Comparison of ENCODE assay signal across 19 cellular contexts in genomic region chr10:122494173-122494820, GRCh38. TPM values are rescaled to one million over a fixed set of nuclear protein-coding genes. Genes with fewer than 3 reads are reported as not detected.
DNase-seq lines count a peak whose midpoint lies in the region; ATAC-seq and TF ChIP-seq lines count a peak whose summit lies in the region.
"Had no signal": no experiment of that assay in that cellular context is flagged by ENCODE, and none has a peak within 500 bp of the region (broad histone marks: within the 10 kb centered on the region; RNA-seq: fewer than 3 reads in every experiment).

No MANE protein-coding gene starts in this region.

- no peak overlapping the region for H4K91ac ChIP-seq in IMR-90 (ENCODE audit: insufficient read depth, low read depth, low read length)

- H2BK5ac ChIP-seq in IMR-90 (ENCODE audit: low read depth, low read length, poor library complexity, severe bottlenecking): no peak overlapping the region

- WGBS in IMR-90 (ENCODE audit: extremely low coverage in 2 of 2, insufficient read length in 1 of 2), 2 experiments: 64% methylated on average over 2 of the region's 20 CpGs; no CpG with 5 or more reads in 1 of the 2 experiments
- 43% methylated on average over 15 of the region's 20 CpGs for WGBS in mammary epithelial cell (ENCODE audit: low coverage, missing lambda C conversion rate)
- WGBS in gastroesophageal sphincter (ENCODE audit: low coverage in 1 of 2), 2 donors: 83% methylated on average over 10 of the region's 20 CpGs; no CpG with 5 or more reads in 1 of the 2 donors

- H3K79me2 ChIP-seq in mammary epithelial cell (ENCODE audit: insufficient read depth, low read length): peaks cover 52% of the 10 kb centered on the region

- ATAC-seq in IMR-90 (ENCODE audit: low read depth) (no peak), gastroesophageal sphincter (no peak), GM19324 (IDR thresholded peaks at IDR 0.05; ENCODE audit: low FRiP score, unreplicated experiment) (no peak)
- ATAC-seq in activated T-helper 17 cell treated with anti-CD3 and anti-CD28 coated beads, Interleukin-2, amount 50 U/mL, for 72 hours (replicated peaks): no peak

- H3K4me1 Mint-ChIP-seq in activated T-helper 17 cell treated with anti-CD3 and anti-CD28 coated beads, Interleukin-2, amount 50 U/mL, for 72 hours: peaks cover 25% of the 10 kb centered on the region

- no peak overlapping the region for H3K14ac ChIP-seq in IMR-90 (replicated peaks; ENCODE audit: low read depth, low read length)

- H3K27ac ChIP-seq in IMR-90 (ENCODE audit: insufficient read depth, low read length) (no peak overlapping the region), mammary epithelial cell (ENCODE audit: insufficient read depth, low read depth, low read length) (peak overlapping the region; percentile 88), gastroesophageal sphincter (peak overlapping the region in 3 of 4 donors; percentile 53 to 75 (median 74)), skin epidermis (peak overlapping the region in 19 of 21 experiments; percentile 23 to 85 (median 69))
- H3K27ac ChIP-seq: HL-60, VCaP had no signal

- H3K4me1 ChIP-seq in IMR-90 (ENCODE audit: control insufficient read depth, insufficient read depth, low read length) (peaks cover 21% of the 10 kb centered on the region), mammary epithelial cell (ENCODE audit: insufficient read depth, low read length) (peaks cover 66% of the 10 kb centered on the region), gastroesophageal sphincter (peaks cover 0 to 74% (median 33%) of the 10 kb centered on the region in 3 donors)
- H3K4me1 ChIP-seq: prostate gland had no signal

- intact Hi-C loops in IMR-90 (cut with micrococcal nuclease): no loop called here
- intact Hi-C loops in mammary epithelial cell (cut with micrococcal nuclease): loop anchor here (5.0 kb wide), 1 partner anchor 73 kb away; no protein-coding TSS in a partner anchor

- TF ChIP-seq EP300 in gastroesophageal sphincter (IDR thresholded peaks at IDR 0.05): no peak

- H4K20me1 ChIP-seq in IMR-90 (ENCODE audit: insufficient read depth, low read length): no peaks in the 10 kb centered on the region
- no peaks in the 10 kb centered on the region for H4K20me1 ChIP-seq in mammary epithelial cell (ENCODE audit: insufficient read depth, low read length)

- no peak for TF ChIP-seq RAD21 in IMR-90 (IDR thresholded peaks at IDR 0.05; ENCODE audit: low read length)

- CTCF ChIA-PET in IMR-90 (lab: Yijun Ruan, JAX) (no interaction called here), mammary epithelial cell (lab: Charles Lee; ENCODE audit: low non-redundant PET) (no interaction called here)

- no peak for TF ChIP-seq POLR2A in IMR-90 (IDR thresholded peaks at IDR 0.05; ENCODE audit: low read depth, low read length)
- TF ChIP-seq POLR2A in gastroesophageal sphincter (IDR thresholded peaks at IDR 0.05): no peak

- H2BK20ac ChIP-seq in IMR-90 (ENCODE audit: low read depth, low read length): no peak overlapping the region

- no peaks in the 10 kb centered on the region for H3K27me3 Mint-ChIP-seq in activated T-helper 17 cell treated with anti-CD3 and anti-CD28 coated beads, Interleukin-2, amount 50 U/mL, for 72 hours

- H3K56ac ChIP-seq in IMR-90 (ENCODE audit: extremely low read depth, insufficient read depth, low read length): no peak overlapping the region

- BruUV-seq in IMR-90 (replicated peaks; lab: Mats Ljungman, UMichigan): no TSS peak
- no TSS peak for BruUV-seq in mammary epithelial cell (replicated peaks; lab: Mats Ljungman, UMichigan)

- DNase-seq in IMR-90 (no peak), mammary epithelial cell (peak; percentile 67), NCI-H2227 (lab: John Stamatoyannopoulos, UW; ENCODE audit: unreplicated experiment) (no peak)
- DNase-seq in activated CD4-positive, alpha-beta T cell treated with anti-CD3 and anti-CD28 coated beads, Interleukin-2, amount 50 U/mL, for 1 hour: no peak
- DNase-seq: activated CD8-positive, alpha-beta memory T cell treated with anti-CD3 and anti-CD28 coated beads for 24 hours; activated effector memory CD4-positive, alpha-beta T cell treated with Interleukin-2 at 50 U/mL for 16 hours; KG1; NCI-H1417; NCI-H446 had no signal

- POLR2A ChIA-PET in IMR-90 (lab: Charles Lee; ENCODE audit: unreplicated experiment): no interaction called here

- no peaks in the 10 kb centered on the region for H3K27me3 ChIP-seq in IMR-90 (ENCODE audit: control insufficient read depth, insufficient read depth, low read length)
- no peaks in the 10 kb centered on the region for H3K27me3 ChIP-seq in mammary epithelial cell (ENCODE audit: insufficient read depth, low read length)
- no peaks in the 10 kb centered on the region for H3K27me3 ChIP-seq in gastroesophageal sphincter
- H3K27me3 ChIP-seq: heart right ventricle, upper lobe of left lung had no signal

- in situ Hi-C loops in IMR-90 (cut with MboI; ENCODE audit: low sequenced_read_pairs) (no loop called here), mammary epithelial cell (cut with MboI; ENCODE audit: low sequenced_read_pairs in 2 of 2) (no loop called here)

- H3K36me3 Mint-ChIP-seq in activated T-helper 17 cell treated with anti-CD3 and anti-CD28 coated beads, Interleukin-2, amount 50 U/mL, for 72 hours (ENCODE audit: low read depth): no peaks in the 10 kb centered on the region

- H3K9me3 Mint-ChIP-seq in activated T-helper 17 cell treated with anti-CD3 and anti-CD28 coated beads, Interleukin-2, amount 50 U/mL, for 72 hours: no peaks in the 10 kb centered on the region

- no peak overlapping the region for H3K4me3 ChIP-seq in IMR-90 (ENCODE audit: insufficient read depth, low read depth, low read length)
- H3K4me3 ChIP-seq in mammary epithelial cell (replicated peaks in 1 of 3; ENCODE audit: insufficient read depth in 1 of 3, low read depth in 2 of 3, low read length in 3 of 3): peak overlapping the region; percentile 7 to 45 (median 26)
- no peak overlapping the region for H3K4me3 ChIP-seq in gastroesophageal sphincter
- H3K4me3 ChIP-seq in skin epidermis: no peak overlapping the region
- H3K4me3 ChIP-seq: heart right ventricle, prostate gland, upper lobe of left lung had no signal

- no peak overlapping the region for H3K4ac ChIP-seq in IMR-90 (ENCODE audit: low read depth, low read length)

- H3K27ac Mint-ChIP-seq in activated T-helper 17 cell treated with anti-CD3 and anti-CD28 coated beads, Interleukin-2, amount 50 U/mL, for 72 hours: no peak overlapping the region

- H2BK120ac ChIP-seq in IMR-90 (ENCODE audit: low read depth, low read length): no peak overlapping the region

- no peak overlapping the region for H3K18ac ChIP-seq in IMR-90 (ENCODE audit: low read depth, low read length)

- no peak overlapping the region for H2AK9ac ChIP-seq in IMR-90 (replicated peaks; ENCODE audit: low read depth, low read length, poor library complexity)

- no peaks in the 10 kb centered on the region for H3K79me1 ChIP-seq in IMR-90 (ENCODE audit: low read depth in 1 of 2, low read length in 2 of 2)

- H3K9ac ChIP-seq in IMR-90 (ENCODE audit: low read depth, low read length) (no peak overlapping the region), mammary epithelial cell (ENCODE audit: insufficient read depth, low read length) (peak overlapping the region; percentile 25)

- H2AFZ ChIP-seq in IMR-90 (replicated peaks; ENCODE audit: low read length, poor library complexity) (peak overlapping the region; percentile 1), mammary epithelial cell (ENCODE audit: low read depth, low read length) (no peak overlapping the region)

- H3K23ac ChIP-seq in IMR-90 (ENCODE audit: low read depth, low read length): no peak overlapping the region

- H2AK5ac ChIP-seq in IMR-90 (ENCODE audit: low read depth, low read length): no peak overlapping the region

- no peak for TF ChIP-seq CTCF in IMR-90 (conservative IDR thresholded peaks at IDR 0.05; ENCODE audit: low read depth, low read length)
- TF ChIP-seq CTCF in mammary epithelial cell (conservative IDR thresholded peaks at IDR 0.05 in 1 of 2, IDR thresholded peaks at IDR 0.05 in 1 of 2; ENCODE audit: extremely low read depth in 1 of 2, insufficient read depth in 1 of 2, low read depth in 1 of 2, low read length in 2 of 2): no peak
- no peak for TF ChIP-seq CTCF in gastroesophageal sphincter (IDR thresholded peaks at IDR 0.05)

- no peak overlapping the region for H3K4me2 ChIP-seq in IMR-90 (ENCODE audit: low read depth, low read length)
- peak overlapping the region; percentile 68 for H3K4me2 ChIP-seq in mammary epithelial cell (ENCODE audit: insufficient read depth, low read depth, low read length)

- H3K4me3 Mint-ChIP-seq in activated T-helper 17 cell treated with anti-CD3 and anti-CD28 coated beads, Interleukin-2, amount 50 U/mL, for 72 hours: no peak overlapping the region

- peaks cover 10% of the 10 kb centered on the region for H3K9me1 ChIP-seq in IMR-90 (ENCODE audit: insufficient read depth, low read length)

- no peak overlapping the region for H4K8ac ChIP-seq in IMR-90 (ENCODE audit: low read depth in 2 of 2, low read length in 2 of 2)

- H3K9me3 ChIP-seq in IMR-90 (ENCODE audit: control insufficient read depth, insufficient read depth, low read length) (no peaks in the 10 kb centered on the region), mammary epithelial cell (replicated peaks; ENCODE audit: insufficient read depth, low read length) (peaks cover 5% of the 10 kb centered on the region), gastroesophageal sphincter (no peaks in the 10 kb centered on the region)
- H3K9me3 ChIP-seq: heart right ventricle, prostate gland, upper lobe of left lung had no signal

- peaks cover 8% of the 10 kb centered on the region; the same call in 1 of the 2 replicates for H3K36me3 ChIP-seq in IMR-90 (ENCODE audit: control insufficient read depth, insufficient read depth, low read length)
- H3K36me3 ChIP-seq in mammary epithelial cell (ENCODE audit: insufficient read depth, low read length): peaks cover 10% of the 10 kb centered on the region
- H3K36me3 ChIP-seq in gastroesophageal sphincter: peaks cover 0 to 42% of the 10 kb centered on the region in 2 donors
- H3K36me3 ChIP-seq: prostate gland had no signal

- dilution Hi-C loops in IMR-90 (cut with HindIII; ENCODE audit: low sequenced_read_pairs, unreplicated experiment) (no loop called here), mammary epithelial cell (cut with HindIII; ENCODE audit: low sequenced_read_pairs) (no loop called here)

- H2BK15ac ChIP-seq in IMR-90 (ENCODE audit: low read depth, low read length): no peak overlapping the region

- no peak overlapping the region for H4K5ac ChIP-seq in IMR-90 (ENCODE audit: low read depth, low read length)

RNA-seq across cellular contexts. Expression of gene HTRA1, which starts 32.9 kb away (rescaled TPM):
- total RNA-seq in IMR-90 (2012; rRNA removed) (23.1 and 28.5 TPM in 2 replicates), mammary epithelial cell (100 to 1,000 TPM; 179 to 311 TPM), gastroesophageal sphincter (100 to 1,000 TPM; 107 to 137 (median 111) TPM)
- polyA plus RNA-seq in IMR-90 (2012; rRNA removed) (94.9 and 108 TPM in 2 replicates), mammary epithelial cell (615 TPM)
- polyA plus RNA-seq in IMR-90 (2012; cell fraction: cytosol; rRNA removed): 64.6 and 74.8 TPM in 2 replicates
- 18.9 and 71.3 TPM in 2 replicates for polyA plus RNA-seq in IMR-90 (2012; cell fraction: nucleus; rRNA removed; ENCODE audit: low replicate concordance)
- 271 TPM for polyA minus RNA-seq in mammary epithelial cell
- total RNA-seq in activated T-helper 17 cell treated with anti-CD3 and anti-CD28 coated beads, Interleukin-2, amount 50 U/mL, for 72 hours: not detected

RNA-seq across cellular contexts. Expression of gene ARMS2, which starts 39.8 kb away (rescaled TPM):
- total RNA-seq in IMR-90 (2012; rRNA removed): not detected in 2 replicates
- polyA plus RNA-seq in IMR-90 (2012; rRNA removed): not detected in 2 replicates
- not detected in 2 replicates for polyA plus RNA-seq in IMR-90 (2012; cell fraction: cytosol; rRNA removed)
- 0.10 TPM in 1 of 2 replicates, not detected in the other for polyA plus RNA-seq in IMR-90 (2012; cell fraction: nucleus; rRNA removed; ENCODE audit: low replicate concordance)
- total RNA-seq in mammary epithelial cell: under 1 TPM in 1 of 2 donors, not detected in 1; 0.17 TPM
- polyA plus RNA-seq in mammary epithelial cell: not detected
- not detected for polyA minus RNA-seq in mammary epithelial cell
- total RNA-seq in gastroesophageal sphincter: not detected
- not detected for total RNA-seq in activated T-helper 17 cell treated with anti-CD3 and anti-CD28 coated beads, Interleukin-2, amount 50 U/mL, for 72 hours
- total RNA-seq: kidney epithelial cell, upper lobe of left lung had no signal
- polyA plus RNA-seq: heart right ventricle had no signal

Comparison
In these comparisons a context has a peak if more than half of its experiments do, and no peak if none do; other contexts are left out.
1. H3K4me3 ChIP-seq: peak in mammary epithelial cell (3 of 3); none in IMR-90 (single experiment), gastroesophageal sphincter (0 of 2) and skin epidermis (0 of 7).
2. RNA of gene HTRA1, which starts 32.9 kb away (total RNA-seq): 179 to 311 TPM in mammary epithelial cell, 107 to 137 TPM in gastroesophageal sphincter and 23.1 to 28.5 TPM in IMR-90; not detected in activated T-helper 17 cell treated with anti-CD3 and anti-CD28 coated beads, Interleukin-2, amount 50 U/mL, for 72 hours; every median in the first group is over 10 times any median in the second.